In genomic region chr13:23579072-23579885, GRCh38 we compare ENCODE assay signal across 1 cellular context.
TF ChIP-seq lines count a peak whose summit lies in the region.

No MANE protein-coding gene starts in this region.

TF ChIP-seq in GM12878, 131 proteins besides CTCF, POLR2A, EP300 and RAD21 (continued from another document):
- TF ChIP-seq REST (IDR thresholded peaks at IDR 0.05; ENCODE audit: low read depth, low read length) (no peak), TCF7 (IDR thresholded peaks at IDR 0.05; ENCODE audit: borderline replicate concordance) (no peak), SREBF2 (IDR thresholded peaks at IDR 0.05; ENCODE audit: low read length) (no peak), IRF4 (IDR thresholded peaks at IDR 0.05; ENCODE audit: low read depth, low read length) (no peak), RBBP5 (conservative IDR thresholded peaks at IDR 0.05) (no peak), TAF1 (IDR thresholded peaks at IDR 0.05; ENCODE audit: borderline replicate concordance, low read depth, low read length) (peak; percentile 82; the same call in 1 of the 2 replicates), ZBTB11 (CRISPR knock-in tag; IDR thresholded peaks at IDR 0.05) (no peak), MYB (IDR thresholded peaks at IDR 0.05; ENCODE audit: borderline replicate concordance, low read depth, low read length) (no peak), BCL3 (IDR thresholded peaks at IDR 0.05; ENCODE audit: borderline replicate concordance, insufficient read depth, low read depth, low read length, poor library complexity, severe bottlenecking) (peak; percentile 12), EZH2 (IDR thresholded peaks at IDR 0.05; ENCODE audit: borderline replicate concordance, control insufficient read depth, low read depth, low read length) (no peak), POLR2AphosphoS5 (IDR thresholded peaks at IDR 0.05; ENCODE audit: low read length) (peak; percentile 79), PRDM15 (CRISPR knock-in tag; IDR thresholded peaks at IDR 0.05) (no peak), FOS (IDR thresholded peaks at IDR 0.05; ENCODE audit: borderline replicate concordance, extremely low read depth, insufficient read length) (no peak), TBL1XR1 (IDR thresholded peaks at IDR 0.05; ENCODE audit: low read depth, low read length) (no peak), TCF3 (IDR thresholded peaks at IDR 0.05; ENCODE audit: borderline replicate concordance, insufficient read depth, low read depth, low read length) (0 out of 2 replicates have a peak, but pooled peaks have one; percentile 26), WRNIP1 (IDR thresholded peaks at IDR 0.05; ENCODE audit: borderline replicate concordance, low read depth, low read length) (no peak), ZNF207 (IDR thresholded peaks at IDR 0.05; ENCODE audit: borderline replicate concordance) (0 out of 2 replicates have a peak, but pooled peaks have one; percentile 29), CEBPZ (IDR thresholded peaks at IDR 0.05; ENCODE audit: low read depth, low read length) (no peak), KAT2A (conservative IDR thresholded peaks at IDR 0.05; ENCODE audit: control insufficient read depth, low read depth, low read length) (no peak), BACH1 (IDR thresholded peaks at IDR 0.05; ENCODE audit: borderline replicate concordance) (peak; percentile 25; the same call in 1 of the 2 replicates), CBX3 (IDR thresholded peaks at IDR 0.05; ENCODE audit: borderline replicate concordance, low read depth) (no peak)
